Comparison of ENCODE assay signal across 8 cellular contexts in the genomic region with DNA sequence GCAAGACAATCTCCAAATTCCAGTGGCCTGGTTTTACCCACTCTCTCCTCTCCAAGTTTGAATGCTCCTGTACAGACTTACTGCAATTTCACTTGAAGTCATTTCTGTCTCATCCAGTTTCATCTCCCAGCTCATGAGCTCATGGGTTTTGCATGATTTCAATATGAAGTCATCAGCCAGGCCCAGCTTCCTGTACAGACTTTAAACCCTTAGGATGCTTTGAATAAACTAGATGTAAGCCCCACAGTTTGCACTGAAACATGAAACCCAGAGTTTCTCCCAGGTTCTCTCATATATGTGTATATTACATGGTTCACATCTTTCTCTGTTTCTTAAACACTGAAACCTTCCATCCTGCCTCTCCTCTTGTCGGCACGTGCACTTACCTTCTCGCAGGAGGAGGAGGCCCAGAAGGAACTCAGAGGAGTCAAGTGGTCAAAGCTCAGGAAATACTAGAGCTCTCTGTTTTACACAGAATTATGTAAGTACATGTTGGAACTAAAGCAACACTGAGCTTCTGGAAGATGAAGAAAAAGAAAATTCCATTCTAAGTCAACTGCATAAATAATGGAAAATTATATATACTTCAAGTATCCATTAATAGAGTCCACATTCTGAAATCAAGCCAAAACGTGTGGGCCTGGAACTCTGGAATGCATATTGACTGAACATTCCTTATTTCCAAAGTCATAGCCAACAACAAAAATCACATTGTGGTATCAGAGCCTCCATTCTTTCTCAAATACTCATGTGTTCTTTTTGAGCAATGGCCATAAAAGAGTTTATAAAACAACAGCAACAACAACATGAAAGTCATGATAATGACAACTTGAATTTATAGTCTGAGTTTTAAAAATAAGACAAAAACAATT.
A peak's percentile ranks its signal among the peaks of the same experiment; 100 is the strongest.
DNase-seq lines count a peak whose midpoint lies in the region; ATAC-seq, FAIRE-seq and TF ChIP-seq lines count a peak whose summit lies in the region.

No MANE protein-coding gene starts in this region.

- H3K4me2 ChIP-seq in H1 (ENCODE audit: insufficient read depth in 1 of 2, low read depth in 2 of 2, low read length in 2 of 2), result no peak overlapping the region

- peak overlapping the region; percentile 28; the same call in 1 of the 2 replicates for H4K8ac ChIP-seq in H1 (ENCODE audit: extremely low read depth, insufficient read depth, low read length)

- H3K9ac ChIP-seq in H1 (replicated peaks in 1 of 4; ENCODE audit: extremely low read depth in 1 of 4, low read depth in 3 of 4, low read length in 3 of 4), result no peak overlapping the region

- CTCF ChIA-PET in H1 (lab: Charles Lee; ENCODE audit: partially characterized antibody), result interaction anchor here (1.5 to 3.7 kb wide), 4 partner anchors 11 to 364 kb away, joined by 4 to 17 read pairs (median 7); no protein-coding TSS in a partner anchor

- no peak for TF ChIP-seq POLR2A in H1 (IDR thresholded peaks at IDR 0.05; ENCODE audit: control extremely low read depth in 1 of 2, low read depth in 2 of 2, low read length in 2 of 2)

- H2BK5ac ChIP-seq in H1 (ENCODE audit: low read depth, low read length), result no peak overlapping the region

- H2BK120ac ChIP-seq in H1 (replicated peaks; ENCODE audit: low read depth, low read length), result no peak overlapping the region

- no peaks in the 10 kb centered on the region for H3K79me2 ChIP-seq in H1 (ENCODE audit: control insufficient read depth in 1 of 2, insufficient read depth in 2 of 2, low read length in 2 of 2)

- H2BK20ac ChIP-seq in H1 (ENCODE audit: low read length), result no peak overlapping the region

- H3K27ac ChIP-seq in H1 (ENCODE audit: low read depth, low read length) (no peak overlapping the region), caudate nucleus (ENCODE audit: low read depth, low read length) (no peak overlapping the region)

- H3K23ac ChIP-seq in H1 (ENCODE audit: insufficient read length), result no peak overlapping the region

- no peak overlapping the region for H2AK5ac ChIP-seq in H1 (ENCODE audit: low read depth, low read length)

- no peak overlapping the region for H4K91ac ChIP-seq in H1 (replicated peaks; ENCODE audit: insufficient read length, low read length)

- no peak overlapping the region for H2BK15ac ChIP-seq in H1 (ENCODE audit: low read length)

- TF ChIP-seq EP300 in H1 (IDR thresholded peaks at IDR 0.05; ENCODE audit: borderline replicate concordance in 1 of 2, low read depth in 2 of 2, low read length in 2 of 2), result no peak

- POLR2A ChIA-PET in H1 (lab: Charles Lee; ENCODE audit: partially characterized antibody), result no interaction called here

- no peak overlapping the region for H3K4me3 ChIP-seq in H1 (ENCODE audit: extremely low read depth in 1 of 4, insufficient read depth in 2 of 4, low read depth in 3 of 4, low read length in 4 of 4)

- no peak for TF ChIP-seq CTCF in H1 (IDR thresholded peaks at IDR 0.05; ENCODE audit: control extremely low read depth in 1 of 3, insufficient read depth in 1 of 3, low read depth in 1 of 3, low read length in 3 of 3)

- ATAC-seq in GM19395 (IDR thresholded peaks at IDR 0.05; ENCODE audit: unreplicated experiment) (peak; percentile 82), HG03342 (IDR thresholded peaks at IDR 0.05; ENCODE audit: unreplicated experiment) (peak; percentile 82), left colon (no peak)

- no peak overlapping the region for H3K4ac ChIP-seq in H1 (replicated peaks; ENCODE audit: insufficient read length, low read depth, low read length)

- H3K9me3 ChIP-seq in H1 (ENCODE audit: insufficient read depth in 2 of 2, low read depth in 1 of 2, low read length in 1 of 2), result no peaks in the 10 kb centered on the region

- H3K23me2 ChIP-seq in H1 (ENCODE audit: low read depth, low read length), result no peaks in the 10 kb centered on the region

- intact Hi-C loops in left colon (cut with DNase I, micrococcal nuclease), result no loop called here

- H4K20me1 ChIP-seq in H1 (replicated peaks in 1 of 2; ENCODE audit: control insufficient read depth in 1 of 2, insufficient read depth in 2 of 2, low read length in 2 of 2), result no peaks in the 10 kb centered on the region

- H4K5ac ChIP-seq in H1 (ENCODE audit: insufficient read length, low read depth, low read length), result no peak overlapping the region

- DNase-seq in AG08395 (ENCODE audit: low spot score) (peak; percentile 79), H1 (ENCODE audit: low read depth in 1 of 2, low spot score in 2 of 2) (no peak), left colon (no peak), NCI-H82 treated with DMSO at 0.1 percent for 48 hours (lab: John Stamatoyannopoulos, UW; ENCODE audit: unreplicated experiment) (no peak), caudate nucleus (lab: John Stamatoyannopoulos, UW) (no peak)
- no peak for DNase-seq in stimulated activated CD8-positive, alpha-beta memory T cell treated with anti-CD3 and anti-CD28 coated beads, Interleukin-4, amount 100 ng/mL, for 48 hours

- no peaks in the 10 kb centered on the region for H3K36me3 ChIP-seq in H1 (ENCODE audit: control insufficient read depth in 2 of 4, insufficient read depth in 4 of 4, low read length in 3 of 4)

- no peaks in the 10 kb centered on the region for H3K79me1 ChIP-seq in H1 (ENCODE audit: low read depth, low read length)

- WGBS in H1 (ENCODE audit: extremely low coverage in 1 of 2, insufficient coverage in 1 of 2, insufficient read length in 1 of 2, insufficient replicate concordance in 2 of 2, low coverage in 1 of 2, low lambda C conversion rate in 2 of 2, missing lambda C conversion rate in 1 of 2), 2 experiments, result 87% methylated on average over 4 of the region's 4 CpGs; no CpG with 5 or more reads in 1 of the 2 experiments

- no peak overlapping the region for H2BK12ac ChIP-seq in H1 (ENCODE audit: low read depth, low read length)

- H3K14ac ChIP-seq in H1 (ENCODE audit: insufficient read length), result no peak overlapping the region

- no peak overlapping the region for H2AFZ ChIP-seq in H1 (ENCODE audit: low read length)

- no peak overlapping the region for H3K56ac ChIP-seq in H1 (replicated peaks; ENCODE audit: insufficient read length, low read depth, low read length)

- no peak for FAIRE-seq in H1 (lab: Jason Lieb, UNC)

- TF ChIP-seq RAD21 in H1 (IDR thresholded peaks at IDR 0.05 in 1 of 2, conservative IDR thresholded peaks at IDR 0.05 in 1 of 2; ENCODE audit: low read depth in 2 of 2, low read length in 2 of 2), result no peak

- H3K18ac ChIP-seq in H1 (ENCODE audit: extremely low read depth, low read length), result no peak overlapping the region

- no peaks in the 10 kb centered on the region for H3K27me3 ChIP-seq in H1 (replicated peaks in 1 of 4; ENCODE audit: control insufficient read depth in 3 of 4, extremely low read depth in 1 of 4, insufficient read depth in 3 of 4, low read length in 3 of 4)

- H3K4me1 ChIP-seq in H1 (replicated peaks in 1 of 4; ENCODE audit: control insufficient read depth in 3 of 4, insufficient read depth in 4 of 4, low read length in 3 of 4), result peaks cover 0 to 7% (median 4%) of the 10 kb centered on the region in 4 experiments; a peak in 4 of 7 replicates

TF ChIP-seq in H1, 55 proteins besides CTCF, POLR2A, EP300 and RAD21:
- TF ChIP-seq SIN3A (conservative IDR thresholded peaks at IDR 0.05 in 1 of 2, IDR thresholded peaks at IDR 0.05 in 1 of 2; ENCODE audit: low read depth in 1 of 2, low read length in 2 of 2), result no peak
- no peak for TF ChIP-seq SIX5 (IDR thresholded peaks at IDR 0.05; ENCODE audit: low read depth, low read length)
- TF ChIP-seq TBP (IDR thresholded peaks at IDR 0.05; ENCODE audit: low read depth, low read length), result no peak
- no peak for TF ChIP-seq RNF2 (IDR thresholded peaks at IDR 0.05; ENCODE audit: borderline replicate concordance, low read depth, low read length, missing control alignments, poor library complexity, severe bottlenecking)
- no peak for TF ChIP-seq KDM4A (IDR thresholded peaks at IDR 0.05; ENCODE audit: low read depth, low read length, severe bottlenecking)
- TF ChIP-seq ASH2L (IDR thresholded peaks at IDR 0.05; ENCODE audit: low read length), result no peak
- TF ChIP-seq SRF (IDR thresholded peaks at IDR 0.05; ENCODE audit: low read depth, low read length), result no peak
- TF ChIP-seq PHF8 (conservative IDR thresholded peaks at IDR 0.05; ENCODE audit: low read depth, low read length), result no peak
- no peak for TF ChIP-seq BACH1 (IDR thresholded peaks at IDR 0.05; ENCODE audit: low read length)
- no peak for TF ChIP-seq CEBPB (IDR thresholded peaks at IDR 0.05; ENCODE audit: low read depth, low read length)
- no peak for TF ChIP-seq POU5F1 (IDR thresholded peaks at IDR 0.05; ENCODE audit: low read depth, low read length)
- no peak for TF ChIP-seq RXRA (IDR thresholded peaks at IDR 0.05; ENCODE audit: insufficient read depth, low read depth, low read length)
- TF ChIP-seq KDM1A (IDR thresholded peaks at IDR 0.05; ENCODE audit: borderline replicate concordance, low read length), result no peak
- TF ChIP-seq SP2 (IDR thresholded peaks at IDR 0.05; ENCODE audit: low read length), result no peak
- TF ChIP-seq BCL11A (IDR thresholded peaks at IDR 0.05; ENCODE audit: low read depth in 2 of 2, low read length in 2 of 2), result no peak
